Comparison of ENCODE assay signal across 1 cellular context in the genomic region with DNA sequence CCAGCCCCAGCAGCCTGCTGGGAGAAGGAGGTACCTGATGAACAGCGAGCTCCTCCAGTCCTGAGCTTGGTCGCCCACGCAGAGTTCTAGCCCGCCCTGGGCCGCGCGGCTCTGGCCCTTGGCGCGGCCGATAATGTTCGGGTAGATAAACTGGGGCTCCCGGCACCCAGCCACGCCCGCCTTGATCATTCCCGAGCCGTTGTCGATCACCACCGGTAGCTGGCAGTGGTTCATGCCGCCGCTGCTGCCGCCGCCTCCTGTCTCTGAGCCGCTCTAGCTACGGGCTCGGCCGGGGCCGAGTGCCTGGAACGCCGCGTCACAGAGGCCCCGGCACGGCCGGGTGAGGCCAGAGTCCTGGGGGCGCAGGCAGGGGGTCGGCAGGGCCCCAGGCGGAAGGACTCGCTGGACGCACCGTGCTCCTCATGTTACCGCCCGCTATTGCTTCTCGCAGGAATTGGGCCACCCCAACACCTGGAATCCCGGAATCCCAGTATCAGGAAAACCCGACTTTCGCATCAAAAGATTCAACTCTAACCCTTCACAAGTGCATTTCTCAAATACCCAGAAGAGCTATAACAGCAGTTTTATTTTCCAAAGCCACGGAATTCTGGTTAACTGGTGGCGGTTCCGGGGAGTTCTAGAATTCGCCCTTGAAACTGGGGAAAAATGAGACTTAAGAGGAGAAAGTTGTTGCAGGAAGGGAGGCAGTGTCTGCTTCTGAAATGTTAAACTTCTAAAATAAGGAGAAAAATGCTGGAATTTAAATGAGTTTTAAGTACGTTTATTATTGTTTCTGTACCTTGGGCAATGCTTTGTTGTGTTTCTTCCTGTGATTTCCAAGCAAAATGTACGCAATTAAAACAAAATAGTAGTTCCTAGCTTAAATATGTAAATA.
TF ChIP-seq lines count a peak whose summit lies in the region.

A gene (minus strand): TSS at position 275 of the 895 bp plus-strand sequence. CDS start 41 bp downstream, at position 234.

TF ChIP-seq in H1, 55 proteins besides CTCF, POLR2A, EP300 and RAD21 (continued from another document):
- TF ChIP-seq, protein P1, sequence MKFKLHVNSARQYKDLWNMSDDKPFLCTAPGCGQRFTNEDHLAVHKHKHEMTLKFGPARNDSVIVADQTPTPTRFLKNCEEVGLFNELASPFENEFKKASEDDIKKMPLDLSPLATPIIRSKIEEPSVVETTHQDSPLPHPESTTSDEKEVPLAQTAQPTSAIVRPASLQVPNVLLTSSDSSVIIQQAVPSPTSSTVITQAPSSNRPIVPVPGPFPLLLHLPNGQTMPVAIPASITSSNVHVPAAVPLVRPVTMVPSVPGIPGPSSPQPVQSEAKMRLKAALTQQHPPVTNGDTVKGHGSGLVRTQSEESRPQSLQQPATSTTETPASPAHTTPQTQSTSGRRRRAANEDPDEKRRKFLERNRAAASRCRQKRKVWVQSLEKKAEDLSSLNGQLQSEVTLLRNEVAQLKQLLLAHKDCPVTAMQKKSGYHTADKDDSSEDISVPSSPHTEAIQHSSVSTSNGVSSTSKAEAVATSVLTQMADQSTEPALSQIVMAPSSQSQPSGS (IDR thresholded peaks at IDR 0.05; ENCODE audit: low read length), result no peak
- TF ChIP-seq JUN (IDR thresholded peaks at IDR 0.05; ENCODE audit: low read depth, low read length), result no peak
- TF ChIP-seq CREB1 (IDR thresholded peaks at IDR 0.05), result peak; percentile 63
- TF ChIP-seq TEAD4 (IDR thresholded peaks at IDR 0.05; ENCODE audit: low read depth, low read length), result peak; percentile 57
- TF ChIP-seq NRF1 (IDR thresholded peaks at IDR 0.05; ENCODE audit: low read depth, low read length), result no peak
- TF ChIP-seq MAFK (IDR thresholded peaks at IDR 0.05; ENCODE audit: low read depth, low read length), result no peak
- peak; percentile 57 for TF ChIP-seq BRCA1 (IDR thresholded peaks at IDR 0.05; ENCODE audit: low read depth, low read length)
- TF ChIP-seq ASH2L (IDR thresholded peaks at IDR 0.05; ENCODE audit: low read length), result peak; percentile 94
- TF ChIP-seq TCF12 (IDR thresholded peaks at IDR 0.05; ENCODE audit: low read depth, low read length), result 0 out of 2 replicates have a peak, but pooled peaks have one; percentile 14
- no peak for TF ChIP-seq SUZ12 (IDR thresholded peaks at IDR 0.05; ENCODE audit: low read length)
- no peak for TF ChIP-seq CBX5 (IDR thresholded peaks at IDR 0.05; ENCODE audit: low read depth, low read length)
- no peak for TF ChIP-seq SRF (IDR thresholded peaks at IDR 0.05; ENCODE audit: low read depth, low read length)
- TF ChIP-seq RFX5 (IDR thresholded peaks at IDR 0.05; ENCODE audit: borderline replicate concordance, low read depth, low read length), result no peak
- TF ChIP-seq SIX5 (IDR thresholded peaks at IDR 0.05; ENCODE audit: low read depth, low read length), result no peak
- TF ChIP-seq, protein P2, sequence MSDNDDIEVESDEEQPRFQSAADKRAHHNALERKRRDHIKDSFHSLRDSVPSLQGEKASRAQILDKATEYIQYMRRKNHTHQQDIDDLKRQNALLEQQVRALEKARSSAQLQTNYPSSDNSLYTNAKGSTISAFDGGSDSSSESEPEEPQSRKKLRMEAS (IDR thresholded peaks at IDR 0.05), result peak; percentile 68
- no peak for TF ChIP-seq HDAC6 (IDR thresholded peaks at IDR 0.05; ENCODE audit: low read depth, low read length)
- TF ChIP-seq BCL11A (IDR thresholded peaks at IDR 0.05; ENCODE audit: low read depth in 2 of 2, low read length in 2 of 2), result no peak
- TF ChIP-seq, protein P3, sequence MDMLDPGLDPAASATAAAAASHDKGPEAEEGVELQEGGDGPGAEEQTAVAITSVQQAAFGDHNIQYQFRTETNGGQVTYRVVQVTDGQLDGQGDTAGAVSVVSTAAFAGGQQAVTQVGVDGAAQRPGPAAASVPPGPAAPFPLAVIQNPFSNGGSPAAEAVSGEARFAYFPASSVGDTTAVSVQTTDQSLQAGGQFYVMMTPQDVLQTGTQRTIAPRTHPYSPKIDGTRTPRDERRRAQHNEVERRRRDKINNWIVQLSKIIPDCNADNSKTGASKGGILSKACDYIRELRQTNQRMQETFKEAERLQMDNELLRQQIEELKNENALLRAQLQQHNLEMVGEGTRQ (IDR thresholded peaks at IDR 0.05; ENCODE audit: low read length), result no peak
- TF ChIP-seq SIRT6 (IDR thresholded peaks at IDR 0.05; ENCODE audit: low read length), result no peak
- TF ChIP-seq, protein P4, sequence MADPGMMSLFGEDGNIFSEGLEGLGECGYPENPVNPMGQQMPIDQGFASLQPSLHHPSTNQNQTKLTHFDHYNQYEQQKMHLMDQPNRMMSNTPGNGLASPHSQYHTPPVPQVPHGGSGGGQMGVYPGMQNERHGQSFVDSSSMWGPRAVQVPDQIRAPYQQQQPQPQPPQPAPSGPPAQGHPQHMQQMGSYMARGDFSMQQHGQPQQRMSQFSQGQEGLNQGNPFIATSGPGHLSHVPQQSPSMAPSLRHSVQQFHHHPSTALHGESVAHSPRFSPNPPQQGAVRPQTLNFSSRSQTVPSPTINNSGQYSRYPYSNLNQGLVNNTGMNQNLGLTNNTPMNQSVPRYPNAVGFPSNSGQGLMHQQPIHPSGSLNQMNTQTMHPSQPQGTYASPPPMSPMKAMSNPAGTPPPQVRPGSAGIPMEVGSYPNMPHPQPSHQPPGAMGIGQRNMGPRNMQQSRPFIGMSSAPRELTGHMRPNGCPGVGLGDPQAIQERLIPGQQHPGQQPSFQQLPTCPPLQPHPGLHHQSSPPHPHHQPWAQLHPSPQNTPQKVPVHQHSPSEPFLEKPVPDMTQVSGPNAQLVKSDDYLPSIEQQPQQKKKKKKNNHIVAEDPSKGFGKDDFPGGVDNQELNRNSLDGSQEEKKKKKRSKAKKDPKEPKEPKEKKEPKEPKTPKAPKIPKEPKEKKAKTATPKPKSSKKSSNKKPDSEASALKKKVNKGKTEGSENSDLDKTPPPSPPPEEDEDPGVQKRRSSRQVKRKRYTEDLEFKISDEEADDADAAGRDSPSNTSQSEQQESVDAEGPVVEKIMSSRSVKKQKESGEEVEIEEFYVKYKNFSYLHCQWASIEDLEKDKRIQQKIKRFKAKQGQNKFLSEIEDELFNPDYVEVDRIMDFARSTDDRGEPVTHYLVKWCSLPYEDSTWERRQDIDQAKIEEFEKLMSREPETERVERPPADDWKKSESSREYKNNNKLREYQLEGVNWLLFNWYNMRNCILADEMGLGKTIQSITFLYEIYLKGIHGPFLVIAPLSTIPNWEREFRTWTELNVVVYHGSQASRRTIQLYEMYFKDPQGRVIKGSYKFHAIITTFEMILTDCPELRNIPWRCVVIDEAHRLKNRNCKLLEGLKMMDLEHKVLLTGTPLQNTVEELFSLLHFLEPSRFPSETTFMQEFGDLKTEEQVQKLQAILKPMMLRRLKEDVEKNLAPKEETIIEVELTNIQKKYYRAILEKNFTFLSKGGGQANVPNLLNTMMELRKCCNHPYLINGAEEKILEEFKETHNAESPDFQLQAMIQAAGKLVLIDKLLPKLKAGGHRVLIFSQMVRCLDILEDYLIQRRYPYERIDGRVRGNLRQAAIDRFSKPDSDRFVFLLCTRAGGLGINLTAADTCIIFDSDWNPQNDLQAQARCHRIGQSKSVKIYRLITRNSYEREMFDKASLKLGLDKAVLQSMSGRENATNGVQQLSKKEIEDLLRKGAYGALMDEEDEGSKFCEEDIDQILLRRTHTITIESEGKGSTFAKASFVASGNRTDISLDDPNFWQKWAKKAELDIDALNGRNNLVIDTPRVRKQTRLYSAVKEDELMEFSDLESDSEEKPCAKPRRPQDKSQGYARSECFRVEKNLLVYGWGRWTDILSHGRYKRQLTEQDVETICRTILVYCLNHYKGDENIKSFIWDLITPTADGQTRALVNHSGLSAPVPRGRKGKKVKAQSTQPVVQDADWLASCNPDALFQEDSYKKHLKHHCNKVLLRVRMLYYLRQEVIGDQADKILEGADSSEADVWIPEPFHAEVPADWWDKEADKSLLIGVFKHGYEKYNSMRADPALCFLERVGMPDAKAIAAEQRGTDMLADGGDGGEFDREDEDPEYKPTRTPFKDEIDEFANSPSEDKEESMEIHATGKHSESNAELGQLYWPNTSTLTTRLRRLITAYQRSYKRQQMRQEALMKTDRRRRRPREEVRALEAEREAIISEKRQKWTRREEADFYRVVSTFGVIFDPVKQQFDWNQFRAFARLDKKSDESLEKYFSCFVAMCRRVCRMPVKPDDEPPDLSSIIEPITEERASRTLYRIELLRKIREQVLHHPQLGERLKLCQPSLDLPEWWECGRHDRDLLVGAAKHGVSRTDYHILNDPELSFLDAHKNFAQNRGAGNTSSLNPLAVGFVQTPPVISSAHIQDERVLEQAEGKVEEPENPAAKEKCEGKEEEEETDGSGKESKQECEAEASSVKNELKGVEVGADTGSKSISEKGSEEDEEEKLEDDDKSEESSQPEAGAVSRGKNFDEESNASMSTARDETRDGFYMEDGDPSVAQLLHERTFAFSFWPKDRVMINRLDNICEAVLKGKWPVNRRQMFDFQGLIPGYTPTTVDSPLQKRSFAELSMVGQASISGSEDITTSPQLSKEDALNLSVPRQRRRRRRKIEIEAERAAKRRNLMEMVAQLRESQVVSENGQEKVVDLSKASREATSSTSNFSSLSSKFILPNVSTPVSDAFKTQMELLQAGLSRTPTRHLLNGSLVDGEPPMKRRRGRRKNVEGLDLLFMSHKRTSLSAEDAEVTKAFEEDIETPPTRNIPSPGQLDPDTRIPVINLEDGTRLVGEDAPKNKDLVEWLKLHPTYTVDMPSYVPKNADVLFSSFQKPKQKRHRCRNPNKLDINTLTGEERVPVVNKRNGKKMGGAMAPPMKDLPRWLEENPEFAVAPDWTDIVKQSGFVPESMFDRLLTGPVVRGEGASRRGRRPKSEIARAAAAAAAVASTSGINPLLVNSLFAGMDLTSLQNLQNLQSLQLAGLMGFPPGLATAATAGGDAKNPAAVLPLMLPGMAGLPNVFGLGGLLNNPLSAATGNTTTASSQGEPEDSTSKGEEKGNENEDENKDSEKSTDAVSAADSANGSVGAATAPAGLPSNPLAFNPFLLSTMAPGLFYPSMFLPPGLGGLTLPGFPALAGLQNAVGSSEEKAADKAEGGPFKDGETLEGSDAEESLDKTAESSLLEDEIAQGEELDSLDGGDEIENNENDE (IDR thresholded peaks at IDR 0.05; ENCODE audit: insufficient replicate concordance, low read length), result peak; percentile 60
- TF ChIP-seq, protein P5, sequence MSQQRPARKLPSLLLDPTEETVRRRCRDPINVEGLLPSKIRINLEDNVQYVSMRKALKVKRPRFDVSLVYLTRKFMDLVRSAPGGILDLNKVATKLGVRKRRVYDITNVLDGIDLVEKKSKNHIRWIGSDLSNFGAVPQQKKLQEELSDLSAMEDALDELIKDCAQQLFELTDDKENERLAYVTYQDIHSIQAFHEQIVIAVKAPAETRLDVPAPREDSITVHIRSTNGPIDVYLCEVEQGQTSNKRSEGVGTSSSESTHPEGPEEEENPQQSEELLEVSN (IDR thresholded peaks at IDR 0.05), result no peak; the same call in 1 of the 2 replicates
- 0 out of 2 replicates have a peak, but pooled peaks have one; percentile 40 for TF ChIP-seq CHD1 (IDR thresholded peaks at IDR 0.05; ENCODE audit: low read depth, low read length)
- no peak for TF ChIP-seq TAF7 (optimal IDR thresholded peaks at IDR 0.05; ENCODE audit: borderline replicate concordance, low read depth, low read length)
- no peak for TF ChIP-seq JUND (IDR thresholded peaks at IDR 0.05; ENCODE audit: low read length)
- TF ChIP-seq KDM1A (IDR thresholded peaks at IDR 0.05; ENCODE audit: borderline replicate concordance, low read length), result no peak
- no peak for TF ChIP-seq SP2 (IDR thresholded peaks at IDR 0.05; ENCODE audit: low read length)
- TF ChIP-seq CBX8 (IDR thresholded peaks at IDR 0.05; ENCODE audit: borderline replicate concordance, low read depth, low read length), result no peak
- no peak for TF ChIP-seq YY1 (IDR thresholded peaks at IDR 0.05; ENCODE audit: low read depth, low read length)
- peak; percentile 62 for TF ChIP-seq PHF8 (conservative IDR thresholded peaks at IDR 0.05; ENCODE audit: low read depth, low read length)
- peak; percentile 79 for TF ChIP-seq TBP (IDR thresholded peaks at IDR 0.05; ENCODE audit: low read depth, low read length)
- TF ChIP-seq FOSL1 (IDR thresholded peaks at IDR 0.05; ENCODE audit: insufficient read depth, low read depth, low read length), result no peak
- no peak for TF ChIP-seq CEBPB (IDR thresholded peaks at IDR 0.05; ENCODE audit: low read depth, low read length)
- no peak for TF ChIP-seq EZH2 (IDR thresholded peaks at IDR 0.05; ENCODE audit: low read depth, low read length, severe bottlenecking)
- peak in 1 of 2 experiments; percentile 2; a peak in 1 of 4 replicates for TF ChIP-seq HDAC2 (IDR thresholded peaks at IDR 0.05; ENCODE audit: borderline replicate concordance in 1 of 2, low read depth in 2 of 2, low read length in 2 of 2)
- no peak; the same call in 1 of the 2 replicates for TF ChIP-seq POLR2AphosphoS5 (IDR thresholded peaks at IDR 0.05; ENCODE audit: low read depth, low read length)
- TF ChIP-seq KDM5A (IDR thresholded peaks at IDR 0.05; ENCODE audit: low read length), result no peak
- no peak for TF ChIP-seq RXRA (IDR thresholded peaks at IDR 0.05; ENCODE audit: insufficient read depth, low read depth, low read length)
- peak; percentile 75 for TF ChIP-seq EGR1 (IDR thresholded peaks at IDR 0.05; ENCODE audit: borderline replicate concordance, low read depth, low read length)
- no peak for TF ChIP-seq GABPA (IDR thresholded peaks at IDR 0.05; ENCODE audit: borderline replicate concordance, insufficient read depth, low read length)
- TF ChIP-seq SIN3A (conservative IDR thresholded peaks at IDR 0.05 in 1 of 2, IDR thresholded peaks at IDR 0.05 in 1 of 2; ENCODE audit: low read depth in 1 of 2, low read length in 2 of 2), result 0 out of 4 replicates have a peak, but pooled peaks have one; percentile 42 to 50
